2 cellular contexts compared by ENCODE assay signal in the genomic region with DNA sequence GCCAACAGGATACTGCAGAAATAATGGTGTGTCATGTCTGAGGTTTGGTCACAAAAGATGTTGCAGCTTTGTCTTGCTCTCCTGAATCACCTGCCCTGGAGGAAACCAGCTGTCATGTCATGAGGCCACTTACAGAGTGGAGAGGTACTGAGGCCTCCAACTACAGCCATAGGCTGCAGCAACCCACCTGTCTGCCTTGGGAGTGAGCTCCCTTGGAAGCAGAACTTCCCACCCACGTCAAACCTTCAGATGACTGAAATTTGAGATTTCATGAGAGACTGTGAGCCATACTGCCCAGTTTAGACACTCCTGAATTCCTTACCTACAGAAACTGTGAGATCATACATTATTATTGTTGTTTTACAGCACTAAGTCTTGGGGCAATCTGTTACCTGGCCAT.
TF ChIP-seq lines count a peak whose summit lies in the region.

No MANE protein-coding gene starts in this region.

TF ChIP-seq in GM23338, 12 proteins besides CTCF, POLR2A, EP300 and RAD21 (continued from another document):
- TF ChIP-seq, protein P1, sequence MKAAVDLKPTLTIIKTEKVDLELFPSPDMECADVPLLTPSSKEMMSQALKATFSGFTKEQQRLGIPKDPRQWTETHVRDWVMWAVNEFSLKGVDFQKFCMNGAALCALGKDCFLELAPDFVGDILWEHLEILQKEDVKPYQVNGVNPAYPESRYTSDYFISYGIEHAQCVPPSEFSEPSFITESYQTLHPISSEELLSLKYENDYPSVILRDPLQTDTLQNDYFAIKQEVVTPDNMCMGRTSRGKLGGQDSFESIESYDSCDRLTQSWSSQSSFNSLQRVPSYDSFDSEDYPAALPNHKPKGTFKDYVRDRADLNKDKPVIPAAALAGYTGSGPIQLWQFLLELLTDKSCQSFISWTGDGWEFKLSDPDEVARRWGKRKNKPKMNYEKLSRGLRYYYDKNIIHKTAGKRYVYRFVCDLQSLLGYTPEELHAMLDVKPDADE (IDR thresholded peaks at IDR 0.05), result no peak
- TF ChIP-seq CREB1 (CRISPR knock-in tag; IDR thresholded peaks at IDR 0.05; ENCODE audit: low read depth), result no peak
- TF ChIP-seq POLR2AphosphoS5 (IDR thresholded peaks at IDR 0.05; ENCODE audit: low read depth), result no peak
- no peak for TF ChIP-seq ZNF114 (CRISPR knock-in tag; IDR thresholded peaks at IDR 0.05)
- TF ChIP-seq EZH2phosphoT487 (IDR thresholded peaks at IDR 0.05; ENCODE audit: unreplicated experiment), result no peak
- TF ChIP-seq, protein P2, sequence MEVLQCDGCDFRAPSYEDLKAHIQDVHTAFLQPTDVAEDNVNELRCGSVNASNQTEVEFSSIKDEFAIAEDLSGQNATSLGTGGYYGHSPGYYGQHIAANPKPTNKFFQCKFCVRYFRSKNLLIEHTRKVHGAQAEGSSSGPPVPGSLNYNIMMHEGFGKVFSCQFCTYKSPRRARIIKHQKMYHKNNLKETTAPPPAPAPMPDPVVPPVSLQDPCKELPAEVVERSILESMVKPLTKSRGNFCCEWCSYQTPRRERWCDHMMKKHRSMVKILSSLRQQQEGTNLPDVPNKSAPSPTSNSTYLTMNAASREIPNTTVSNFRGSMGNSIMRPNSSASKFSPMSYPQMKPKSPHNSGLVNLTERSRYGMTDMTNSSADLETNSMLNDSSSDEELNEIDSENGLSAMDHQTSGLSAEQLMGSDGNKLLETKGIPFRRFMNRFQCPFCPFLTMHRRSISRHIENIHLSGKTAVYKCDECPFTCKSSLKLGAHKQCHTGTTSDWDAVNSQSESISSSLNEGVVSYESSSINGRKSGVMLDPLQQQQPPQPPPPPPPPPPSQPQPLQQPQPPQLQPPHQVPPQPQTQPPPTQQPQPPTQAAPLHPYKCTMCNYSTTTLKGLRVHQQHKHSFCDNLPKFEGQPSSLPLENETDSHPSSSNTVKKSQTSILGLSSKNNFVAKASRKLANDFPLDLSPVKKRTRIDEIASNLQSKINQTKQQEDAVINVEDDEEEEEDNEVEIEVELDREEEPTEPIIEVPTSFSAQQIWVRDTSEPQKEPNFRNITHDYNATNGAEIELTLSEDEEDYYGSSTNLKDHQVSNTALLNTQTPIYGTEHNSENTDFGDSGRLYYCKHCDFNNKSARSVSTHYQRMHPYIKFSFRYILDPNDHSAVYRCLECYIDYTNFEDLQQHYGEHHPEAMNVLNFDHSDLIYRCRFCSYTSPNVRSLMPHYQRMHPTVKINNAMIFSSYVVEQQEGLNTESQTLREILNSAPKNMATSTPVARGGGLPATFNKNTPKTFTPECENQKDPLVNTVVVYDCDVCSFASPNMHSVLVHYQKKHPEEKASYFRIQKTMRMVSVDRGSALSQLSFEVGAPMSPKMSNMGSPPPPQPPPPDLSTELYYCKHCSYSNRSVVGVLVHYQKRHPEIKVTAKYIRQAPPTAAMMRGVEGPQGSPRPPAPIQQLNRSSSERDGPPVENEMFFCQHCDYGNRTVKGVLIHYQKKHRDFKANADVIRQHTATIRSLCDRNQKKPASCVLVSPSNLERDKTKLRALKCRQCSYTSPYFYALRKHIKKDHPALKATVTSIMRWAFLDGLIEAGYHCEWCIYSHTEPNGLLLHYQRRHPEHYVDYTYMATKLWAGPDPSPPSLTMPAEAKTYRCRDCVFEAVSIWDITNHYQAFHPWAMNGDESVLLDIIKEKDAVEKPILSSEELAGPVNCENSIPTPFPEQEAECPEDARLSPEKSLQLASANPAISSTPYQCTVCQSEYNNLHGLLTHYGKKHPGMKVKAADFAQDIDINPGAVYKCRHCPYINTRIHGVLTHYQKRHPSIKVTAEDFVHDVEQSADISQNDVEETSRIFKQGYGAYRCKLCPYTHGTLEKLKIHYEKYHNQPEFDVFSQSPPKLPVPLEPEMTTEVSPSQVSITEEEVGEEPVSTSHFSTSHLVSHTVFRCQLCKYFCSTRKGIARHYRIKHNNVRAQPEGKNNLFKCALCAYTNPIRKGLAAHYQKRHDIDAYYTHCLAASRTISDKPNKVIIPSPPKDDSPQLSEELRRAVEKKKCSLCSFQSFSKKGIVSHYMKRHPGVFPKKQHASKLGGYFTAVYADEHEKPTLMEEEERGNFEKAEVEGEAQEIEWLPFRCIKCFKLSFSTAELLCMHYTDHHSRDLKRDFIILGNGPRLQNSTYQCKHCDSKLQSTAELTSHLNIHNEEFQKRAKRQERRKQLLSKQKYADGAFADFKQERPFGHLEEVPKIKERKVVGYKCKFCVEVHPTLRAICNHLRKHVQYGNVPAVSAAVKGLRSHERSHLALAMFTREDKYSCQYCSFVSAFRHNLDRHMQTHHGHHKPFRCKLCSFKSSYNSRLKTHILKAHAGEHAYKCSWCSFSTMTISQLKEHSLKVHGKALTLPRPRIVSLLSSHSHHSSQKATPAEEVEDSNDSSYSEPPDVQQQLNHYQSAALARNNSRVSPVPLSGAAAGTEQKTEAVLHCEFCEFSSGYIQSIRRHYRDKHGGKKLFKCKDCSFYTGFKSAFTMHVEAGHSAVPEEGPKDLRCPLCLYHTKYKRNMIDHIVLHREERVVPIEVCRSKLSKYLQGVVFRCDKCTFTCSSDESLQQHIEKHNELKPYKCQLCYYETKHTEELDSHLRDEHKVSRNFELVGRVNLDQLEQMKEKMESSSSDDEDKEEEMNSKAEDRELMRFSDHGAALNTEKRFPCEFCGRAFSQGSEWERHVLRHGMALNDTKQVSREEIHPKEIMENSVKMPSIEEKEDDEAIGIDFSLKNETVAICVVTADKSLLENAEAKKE (CRISPR knock-in tag; IDR thresholded peaks at IDR 0.05), result no peak
- no peak for TF ChIP-seq JUNB (IDR thresholded peaks at IDR 0.05; ENCODE audit: unreplicated experiment)
- no peak for TF ChIP-seq EZH2 (IDR thresholded peaks at IDR 0.05; ENCODE audit: low read depth, unreplicated experiment)
- TF ChIP-seq NANOG (IDR thresholded peaks at IDR 0.05; ENCODE audit: borderline replicate concordance), result no peak
- TF ChIP-seq, protein P3, sequence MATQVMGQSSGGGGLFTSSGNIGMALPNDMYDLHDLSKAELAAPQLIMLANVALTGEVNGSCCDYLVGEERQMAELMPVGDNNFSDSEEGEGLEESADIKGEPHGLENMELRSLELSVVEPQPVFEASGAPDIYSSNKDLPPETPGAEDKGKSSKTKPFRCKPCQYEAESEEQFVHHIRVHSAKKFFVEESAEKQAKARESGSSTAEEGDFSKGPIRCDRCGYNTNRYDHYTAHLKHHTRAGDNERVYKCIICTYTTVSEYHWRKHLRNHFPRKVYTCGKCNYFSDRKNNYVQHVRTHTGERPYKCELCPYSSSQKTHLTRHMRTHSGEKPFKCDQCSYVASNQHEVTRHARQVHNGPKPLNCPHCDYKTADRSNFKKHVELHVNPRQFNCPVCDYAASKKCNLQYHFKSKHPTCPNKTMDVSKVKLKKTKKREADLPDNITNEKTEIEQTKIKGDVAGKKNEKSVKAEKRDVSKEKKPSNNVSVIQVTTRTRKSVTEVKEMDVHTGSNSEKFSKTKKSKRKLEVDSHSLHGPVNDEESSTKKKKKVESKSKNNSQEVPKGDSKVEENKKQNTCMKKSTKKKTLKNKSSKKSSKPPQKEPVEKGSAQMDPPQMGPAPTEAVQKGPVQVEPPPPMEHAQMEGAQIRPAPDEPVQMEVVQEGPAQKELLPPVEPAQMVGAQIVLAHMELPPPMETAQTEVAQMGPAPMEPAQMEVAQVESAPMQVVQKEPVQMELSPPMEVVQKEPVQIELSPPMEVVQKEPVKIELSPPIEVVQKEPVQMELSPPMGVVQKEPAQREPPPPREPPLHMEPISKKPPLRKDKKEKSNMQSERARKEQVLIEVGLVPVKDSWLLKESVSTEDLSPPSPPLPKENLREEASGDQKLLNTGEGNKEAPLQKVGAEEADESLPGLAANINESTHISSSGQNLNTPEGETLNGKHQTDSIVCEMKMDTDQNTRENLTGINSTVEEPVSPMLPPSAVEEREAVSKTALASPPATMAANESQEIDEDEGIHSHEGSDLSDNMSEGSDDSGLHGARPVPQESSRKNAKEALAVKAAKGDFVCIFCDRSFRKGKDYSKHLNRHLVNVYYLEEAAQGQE (IDR thresholded peaks at IDR 0.05; ENCODE audit: unreplicated experiment), result no peak

TF ChIP-seq in WTC11, 78 proteins besides CTCF, POLR2A, EP300 and RAD21 (continued from another document):
- TF ChIP-seq, protein P4, sequence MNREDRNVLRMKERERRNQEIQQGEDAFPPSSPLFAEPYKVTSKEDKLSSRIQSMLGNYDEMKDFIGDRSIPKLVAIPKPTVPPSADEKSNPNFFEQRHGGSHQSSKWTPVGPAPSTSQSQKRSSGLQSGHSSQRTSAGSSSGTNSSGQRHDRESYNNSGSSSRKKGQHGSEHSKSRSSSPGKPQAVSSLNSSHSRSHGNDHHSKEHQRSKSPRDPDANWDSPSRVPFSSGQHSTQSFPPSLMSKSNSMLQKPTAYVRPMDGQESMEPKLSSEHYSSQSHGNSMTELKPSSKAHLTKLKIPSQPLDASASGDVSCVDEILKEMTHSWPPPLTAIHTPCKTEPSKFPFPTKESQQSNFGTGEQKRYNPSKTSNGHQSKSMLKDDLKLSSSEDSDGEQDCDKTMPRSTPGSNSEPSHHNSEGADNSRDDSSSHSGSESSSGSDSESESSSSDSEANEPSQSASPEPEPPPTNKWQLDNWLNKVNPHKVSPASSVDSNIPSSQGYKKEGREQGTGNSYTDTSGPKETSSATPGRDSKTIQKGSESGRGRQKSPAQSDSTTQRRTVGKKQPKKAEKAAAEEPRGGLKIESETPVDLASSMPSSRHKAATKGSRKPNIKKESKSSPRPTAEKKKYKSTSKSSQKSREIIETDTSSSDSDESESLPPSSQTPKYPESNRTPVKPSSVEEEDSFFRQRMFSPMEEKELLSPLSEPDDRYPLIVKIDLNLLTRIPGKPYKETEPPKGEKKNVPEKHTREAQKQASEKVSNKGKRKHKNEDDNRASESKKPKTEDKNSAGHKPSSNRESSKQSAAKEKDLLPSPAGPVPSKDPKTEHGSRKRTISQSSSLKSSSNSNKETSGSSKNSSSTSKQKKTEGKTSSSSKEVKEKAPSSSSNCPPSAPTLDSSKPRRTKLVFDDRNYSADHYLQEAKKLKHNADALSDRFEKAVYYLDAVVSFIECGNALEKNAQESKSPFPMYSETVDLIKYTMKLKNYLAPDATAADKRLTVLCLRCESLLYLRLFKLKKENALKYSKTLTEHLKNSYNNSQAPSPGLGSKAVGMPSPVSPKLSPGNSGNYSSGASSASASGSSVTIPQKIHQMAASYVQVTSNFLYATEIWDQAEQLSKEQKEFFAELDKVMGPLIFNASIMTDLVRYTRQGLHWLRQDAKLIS (CRISPR knock-in tag; IDR thresholded peaks at IDR 0.05; ENCODE audit: borderline replicate concordance), result no peak
- TF ChIP-seq MYBL2 (CRISPR knock-in tag; IDR thresholded peaks at IDR 0.05) (no peak), CREB1 (CRISPR knock-in tag; IDR thresholded peaks at IDR 0.05) (no peak), ZNF121 (CRISPR knock-in tag; IDR thresholded peaks at IDR 0.05) (no peak), KAT7 (CRISPR knock-in tag; IDR thresholded peaks at IDR 0.05; ENCODE audit: borderline replicate concordance) (no peak), FOXP1 (CRISPR knock-in tag; IDR thresholded peaks at IDR 0.05; ENCODE audit: borderline replicate concordance) (no peak), OVOL2 (CRISPR knock-in tag; IDR thresholded peaks at IDR 0.05; ENCODE audit: borderline replicate concordance) (no peak), ZNF232 (CRISPR knock-in tag; IDR thresholded peaks at IDR 0.05) (no peak), IRF2 (CRISPR knock-in tag; IDR thresholded peaks at IDR 0.05; ENCODE audit: borderline replicate concordance, low read depth) (no peak)
- TF ChIP-seq, protein P5, sequence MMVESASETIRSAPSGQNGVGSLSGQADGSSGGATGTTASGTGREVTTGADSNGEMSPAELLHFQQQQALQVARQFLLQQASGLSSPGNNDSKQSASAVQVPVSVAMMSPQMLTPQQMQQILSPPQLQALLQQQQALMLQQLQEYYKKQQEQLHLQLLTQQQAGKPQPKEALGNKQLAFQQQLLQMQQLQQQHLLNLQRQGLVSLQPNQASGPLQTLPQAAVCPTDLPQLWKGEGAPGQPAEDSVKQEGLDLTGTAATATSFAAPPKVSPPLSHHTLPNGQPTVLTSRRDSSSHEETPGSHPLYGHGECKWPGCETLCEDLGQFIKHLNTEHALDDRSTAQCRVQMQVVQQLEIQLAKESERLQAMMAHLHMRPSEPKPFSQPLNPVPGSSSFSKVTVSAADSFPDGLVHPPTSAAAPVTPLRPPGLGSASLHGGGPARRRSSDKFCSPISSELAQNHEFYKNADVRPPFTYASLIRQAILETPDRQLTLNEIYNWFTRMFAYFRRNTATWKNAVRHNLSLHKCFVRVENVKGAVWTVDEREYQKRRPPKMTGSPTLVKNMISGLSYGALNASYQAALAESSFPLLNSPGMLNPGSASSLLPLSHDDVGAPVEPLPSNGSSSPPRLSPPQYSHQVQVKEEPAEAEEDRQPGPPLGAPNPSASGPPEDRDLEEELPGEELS (CRISPR knock-in tag; IDR thresholded peaks at IDR 0.05), result no peak
- TF ChIP-seq, protein P6, sequence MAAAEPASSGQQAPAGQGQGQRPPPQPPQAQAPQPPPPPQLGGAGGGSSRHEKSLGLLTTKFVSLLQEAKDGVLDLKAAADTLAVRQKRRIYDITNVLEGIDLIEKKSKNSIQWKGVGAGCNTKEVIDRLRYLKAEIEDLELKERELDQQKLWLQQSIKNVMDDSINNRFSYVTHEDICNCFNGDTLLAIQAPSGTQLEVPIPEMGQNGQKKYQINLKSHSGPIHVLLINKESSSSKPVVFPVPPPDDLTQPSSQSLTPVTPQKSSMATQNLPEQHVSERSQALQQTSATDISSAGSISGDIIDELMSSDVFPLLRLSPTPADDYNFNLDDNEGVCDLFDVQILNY (CRISPR knock-in tag; IDR thresholded peaks at IDR 0.05), result no peak
